6 cellular contexts compared by ENCODE assay signal in genomic region chr16:70222574-70222973, GRCh38. TPM values are rescaled to one million over a fixed set of nuclear protein-coding genes. Genes with fewer than 3 reads are reported as not detected.
"Had no signal": no experiment of that assay in that cellular context is flagged by ENCODE, and none has a peak within 500 bp of the region (broad histone marks: within the 10 kb centered on the region; RNA-seq: fewer than 3 reads in every experiment).

No MANE protein-coding gene starts in this region.

RNA-seq across cellular contexts. Expression of gene CLEC18C, which starts 49.0 kb away (rescaled TPM):
- total RNA-seq: mesothelial cell of epicardium, osteocyte, suprapubic skin, upper lobe of right lung had no signal
- polyA plus RNA-seq: immature natural killer cell, mammary epithelial cell had no signal
